13 cellular contexts compared by ENCODE assay signal in the genomic region with DNA sequence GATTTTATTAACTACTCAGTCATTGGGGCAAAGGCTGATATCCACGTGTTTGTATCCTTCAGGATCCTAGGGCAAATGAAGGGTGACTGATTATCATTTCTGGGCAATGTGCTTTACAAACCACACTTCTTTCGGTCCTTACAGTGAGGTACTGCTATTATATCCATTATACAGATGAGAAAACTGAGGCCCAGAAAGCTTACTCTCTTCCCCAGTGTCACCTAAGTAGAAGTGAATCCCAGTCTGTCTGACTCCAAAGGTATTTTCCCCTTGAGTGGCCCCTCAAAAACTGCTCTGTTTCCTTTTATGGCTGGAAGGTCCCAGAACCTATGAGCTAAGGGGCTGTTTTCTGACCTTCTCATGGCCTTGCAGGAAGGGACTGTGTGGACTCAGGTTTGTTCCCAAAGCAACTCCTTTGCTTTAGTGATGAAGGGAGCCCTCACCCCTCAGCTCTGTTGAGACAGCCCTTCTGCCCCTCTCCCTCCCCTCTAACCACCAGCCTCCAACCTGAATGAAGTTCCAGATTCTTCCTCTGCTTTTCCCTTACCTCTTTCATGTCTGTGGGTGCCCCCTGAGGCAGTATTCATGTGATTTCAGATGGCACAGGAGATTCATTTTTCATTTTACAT. TPM values are rescaled to one million over a fixed set of nuclear protein-coding genes. Genes with fewer than 3 reads are reported as not detected.
DNase-seq lines count a peak whose midpoint lies in the region; ATAC-seq and TF ChIP-seq lines count a peak whose summit lies in the region.
"Had no signal": no experiment of that assay in that cellular context is flagged by ENCODE, and none has a peak within 500 bp of the region (broad histone marks: within the 10 kb centered on the region; RNA-seq: fewer than 3 reads in every experiment).

No MANE protein-coding gene starts in this region.

- TF ChIP-seq CTCF in PC-3 (conservative IDR thresholded peaks at IDR 0.05; ENCODE audit: low read depth, low read length) (no peak), coronary artery (IDR thresholded peaks at IDR 0.05) (no peak), GM20000 (IDR thresholded peaks at IDR 0.05; ENCODE audit: extremely low read depth, missing control alignments) (no peak)

- DNase-seq in activated CD4-positive, alpha-beta T cell treated with anti-CD3 and anti-CD28 coated beads, Interleukin-2, amount 10 ng/mL, durations not matched to agents 24 days and 14 days: no peak
- no peak for DNase-seq in activated CD4-positive, alpha-beta T cell treated with anti-CD3 and anti-CD28 coated beads, Interleukin-2, amount 50 U/mL, for 1 hour
- no peak for DNase-seq in PC-3
- peak; percentile 8 for DNase-seq in coronary artery (ENCODE audit: low spot score)
- peak; percentile 23 for DNase-seq in stimulated activated CD8-positive, alpha-beta memory T cell treated with anti-CD3 and anti-CD28 coated beads, Interleukin-4, amount 100 ng/mL, for 48 hours
- DNase-seq in GM20000 (ENCODE audit: low spot score): no peak
- DNase-seq: NCI-H1436 treated with DMSO at 0.1 percent for 48 hours had no signal

- ATAC-seq in PC-3 (no peak), HG03565 (IDR thresholded peaks at IDR 0.05; ENCODE audit: unreplicated experiment) (no peak), HG02588 (IDR thresholded peaks at IDR 0.05; ENCODE audit: unreplicated experiment) (no peak)

- H3K4me3 Mint-ChIP-seq in activated CD4-positive, alpha-beta T cell treated with anti-CD3 and anti-CD28 coated beads, Interleukin-2, amount 10 ng/mL, durations not matched to agents 24 days and 14 days: peak overlapping the region; percentile 41
- H3K4me3 Mint-ChIP-seq: neural crest cell had no signal

- CTCF ChIA-PET in PC-3 (lab: Charles Lee): interaction anchor here (1.7 kb wide), 1 partner anchor 10 kb away, joined by 8 read pairs; no protein-coding TSS in a partner anchor

- H4K20me1 ChIP-seq in PC-3 (ENCODE audit: low read length): no peaks in the 10 kb centered on the region

- H3K36me3 ChIP-seq in PC-3 (ENCODE audit: low read depth, low read length): no peaks in the 10 kb centered on the region
- H3K36me3 ChIP-seq: left lung had no signal

- H3K9me2 ChIP-seq in PC-3 (replicated peaks; ENCODE audit: low read length): no peaks in the 10 kb centered on the region

- H3K9me3 Mint-ChIP-seq in activated CD4-positive, alpha-beta T cell treated with anti-CD3 and anti-CD28 coated beads, Interleukin-2, amount 10 ng/mL, durations not matched to agents 24 days and 14 days: no peaks in the 10 kb centered on the region

- H3K27ac Mint-ChIP-seq in activated CD4-positive, alpha-beta T cell treated with anti-CD3 and anti-CD28 coated beads, Interleukin-2, amount 10 ng/mL, durations not matched to agents 24 days and 14 days: peak overlapping the region; percentile 95
- H3K27ac Mint-ChIP-seq: IgD-negative memory B cell had no signal

- H3K27me3 Mint-ChIP-seq in activated CD4-positive, alpha-beta T cell treated with anti-CD3 and anti-CD28 coated beads, Interleukin-2, amount 10 ng/mL, durations not matched to agents 24 days and 14 days: peaks cover 3% of the 10 kb centered on the region

- H3K36me3 Mint-ChIP-seq in activated CD4-positive, alpha-beta T cell treated with anti-CD3 and anti-CD28 coated beads, Interleukin-2, amount 10 ng/mL, durations not matched to agents 24 days and 14 days (ENCODE audit: low read depth): peaks cover 12% of the 10 kb centered on the region
- H3K36me3 Mint-ChIP-seq: IgD-negative memory B cell had no signal

- H3K9me3 ChIP-seq in PC-3 (ENCODE audit: low read length): no peaks in the 10 kb centered on the region

- no peak overlapping the region for H3K9ac ChIP-seq in PC-3 (ENCODE audit: low read length)

- H3K4me2 ChIP-seq in PC-3 (ENCODE audit: low read length): no peak overlapping the region

- POLR2A ChIA-PET in PC-3 (lab: Charles Lee; ENCODE audit: unreplicated experiment): no interaction called here

- no peak overlapping the region for H3K27ac ChIP-seq in PC-3 (ENCODE audit: low read length)
- H3K27ac ChIP-seq in coronary artery: no peak overlapping the region
- H3K27ac ChIP-seq: hepatocyte had no signal

- peaks cover 8% of the 10 kb centered on the region; the same call in 1 of the 2 replicates for H3K4me1 ChIP-seq in PC-3 (ENCODE audit: insufficient read depth, low read length)

- no peaks in the 10 kb centered on the region for H3F3A ChIP-seq in PC-3 (ENCODE audit: low read length, unreplicated experiment)

- H3K4me3 ChIP-seq in PC-3 (ENCODE audit: low read length): no peak overlapping the region
- H3K4me3 ChIP-seq in coronary artery: no peak overlapping the region
- H3K4me3 ChIP-seq: hepatocyte, left lung had no signal

- H3K4me1 Mint-ChIP-seq in activated CD4-positive, alpha-beta T cell treated with anti-CD3 and anti-CD28 coated beads, Interleukin-2, amount 10 ng/mL, durations not matched to agents 24 days and 14 days: peaks cover 40% of the 10 kb centered on the region

- no peaks in the 10 kb centered on the region for H3K27me3 ChIP-seq in PC-3 (ENCODE audit: low read length)
- H3K27me3 ChIP-seq: hepatocyte, left lung had no signal

- no peaks in the 10 kb centered on the region for H3K79me2 ChIP-seq in PC-3 (ENCODE audit: low read length)

- H2AFZ ChIP-seq in PC-3 (ENCODE audit: low read length): peak overlapping the region; percentile 72
- H2AFZ ChIP-seq: hepatocyte had no signal

- intact Hi-C loops in activated CD4-positive, alpha-beta T cell treated with anti-CD3 and anti-CD28 coated beads, Interleukin-2, amount 10 ng/mL, durations not matched to agents 24 days and 14 days (cut with micrococcal nuclease): loop anchor here (10.0 kb wide), 2 partner anchors 666 to 986 kb away; partner anchors contain the start of gene HERPUD1
- intact Hi-C loops in PC-3 (cut with micrococcal nuclease): loop anchor here (1.0 to 2.0 kb wide), 2 partner anchors 10 to 48 kb away; no protein-coding TSS in a partner anchor

- no TSS peak for BruUV-seq in PC-3 (replicated peaks; lab: Mats Ljungman, UMichigan)

RNA-seq across cellular contexts. Expression of gene ADGRG1, which starts 27.4 kb away (rescaled TPM):
- 3.8 and 4.8 TPM in 2 replicates for total RNA-seq in activated CD4-positive, alpha-beta T cell treated with anti-CD3 and anti-CD28 coated beads, Interleukin-2, amount 10 ng/mL, durations not matched to agents 24 days and 14 days
- total RNA-seq in PC-3 (2014; rRNA removed): 33.7 and 41.5 TPM in 2 replicates

RNA-seq across cellular contexts. Expression of gene ADGRG5, which starts 58.6 kb away (rescaled TPM):
- 5.4 and 6.1 TPM in 2 replicates for total RNA-seq in activated CD4-positive, alpha-beta T cell treated with anti-CD3 and anti-CD28 coated beads, Interleukin-2, amount 10 ng/mL, durations not matched to agents 24 days and 14 days
- total RNA-seq in PC-3 (2014; rRNA removed): not detected in 2 replicates

Comparison
In these comparisons a context has a peak if more than half of its experiments do, and no peak if none do; other contexts are left out.
1. DNase-seq: peak in coronary artery (single experiment) and stimulated activated CD8-positive, alpha-beta memory T cell treated with anti-CD3 and anti-CD28 coated beads, Interleukin-4, amount 100 ng/mL, for 48 hours (single experiment); none in activated CD4-positive, alpha-beta T cell treated with anti-CD3 and anti-CD28 coated beads, Interleukin-2, amount 10 ng/mL, durations not matched to agents 24 days and 14 days (single experiment), activated CD4-positive, alpha-beta T cell treated with anti-CD3 and anti-CD28 coated beads, Interleukin-2, amount 50 U/mL, for 1 hour (single experiment), PC-3 (single experiment) and GM20000 (single experiment).